23 cellular contexts compared by ENCODE assay signal in genomic region chr13:32932376-32932775, GRCh38.
"Had no signal": no experiment of that assay in that cellular context is flagged by ENCODE, and none has a peak within 500 bp of the region (broad histone marks: within the 10 kb centered on the region; RNA-seq: fewer than 3 reads in every experiment).

No MANE protein-coding gene starts in this region.

- H3K9ac ChIP-seq: neural progenitor cell, parathyroid adenoma had no signal

- H3K4me1 ChIP-seq: colonic mucosa, esophagus squamous epithelium, neural progenitor cell, parathyroid adenoma, right lobe of liver, testis, tibial artery had no signal

- H3K4me2 ChIP-seq: neural progenitor cell had no signal

- DNase-seq: central memory CD4-positive, alpha-beta T cell; colonic mucosa; effector CD8-positive, alpha-beta T cell; erythroblast; esophagus squamous epithelium; foreskin melanocyte; hypothalamus; immature natural killer cell; kidney; naive B cell; right lobe of liver; stimulated activated CD4-positive, alpha-beta T cell treated with anti-CD3 and anti-CD28 coated beads, Interleukin-2, amount 100 ng/mL, for 24 hours; stimulated activated CD4-positive, alpha-beta T cell treated with anti-CD3 and anti-CD28 coated beads, Interleukin-4, amount 100 ng/mL, for 4 hours; stimulated activated naive CD8-positive, alpha-beta T cell treated with anti-CD3 and anti-CD28 coated beads, Interleukin-15, Interleukin-2, amounts not matched to agents 100 U/mL and 50 U/mL, for 24 hours; substantia nigra; testis; tibial artery had no signal

- H3K27ac ChIP-seq: colonic mucosa, esophagus squamous epithelium, neural progenitor cell, parathyroid adenoma, right lobe of liver, testis, tibial artery had no signal

- H3K27me3 ChIP-seq: colonic mucosa, esophagus squamous epithelium, neural progenitor cell, right lobe of liver, testis, tibial artery had no signal

- H3K4me3 ChIP-seq: colonic mucosa, esophagus squamous epithelium, lung, neural progenitor cell, right lobe of liver, testis, tibial artery had no signal

- H3K9me3 ChIP-seq: colonic mucosa, right lobe of liver, testis had no signal

- H3K79me2 ChIP-seq: parathyroid adenoma had no signal

- FAIRE-seq: endothelial cell of umbilical vein, kidney had no signal

- H3K36me3 ChIP-seq: colonic mucosa, esophagus squamous epithelium, neural progenitor cell, right lobe of liver, tibial artery had no signal

- ATAC-seq: left lobe of liver; natural killer cell treated with Interleukin-12 subunit alpha and Interleukin-12 subunit beta and Interleukin-15 and Interleukin-18, amount 100 ng/mL, for 72 hours; right lobe of liver; stimulated activated naive CD8-positive, alpha-beta T cell treated with anti-CD3 and anti-CD28 coated beads, Interleukin-15, Interleukin-2, amounts not matched to agents 100 U/mL and 50 U/mL, for 24 hours had no signal

- H2AFZ ChIP-seq: neural progenitor cell, parathyroid adenoma had no signal
